1 cellular context compared by ENCODE assay signal in the genomic region with DNA sequence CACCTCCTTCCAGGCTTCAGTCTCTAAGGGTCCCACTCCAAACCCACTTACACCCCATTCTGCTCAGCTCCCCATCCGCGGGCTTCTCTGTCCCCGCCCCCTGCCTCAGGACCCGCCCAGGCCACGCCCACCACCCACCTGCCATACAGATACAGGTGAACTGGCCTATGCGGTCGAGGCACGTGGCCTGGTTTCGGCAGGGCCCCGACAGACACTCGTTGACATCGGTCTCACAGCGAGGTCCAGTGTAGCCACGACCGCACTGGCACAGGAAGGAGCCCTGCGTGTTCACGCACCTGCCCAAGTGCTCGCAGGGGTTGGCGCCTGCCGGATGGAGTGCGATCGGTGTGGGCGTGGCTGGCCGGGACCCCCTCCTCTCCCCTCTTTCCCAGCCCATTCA.
TF ChIP-seq lines count a peak whose summit lies in the region.

No MANE protein-coding gene starts in this region.

TF ChIP-seq in GM23338, 12 proteins besides CTCF, POLR2A, EP300 and RAD21 (continued from another document):
- TF ChIP-seq JUNB (IDR thresholded peaks at IDR 0.05; ENCODE audit: unreplicated experiment) = no peak
- no peak for TF ChIP-seq NANOG (IDR thresholded peaks at IDR 0.05; ENCODE audit: borderline replicate concordance)
